In the genomic region with DNA sequence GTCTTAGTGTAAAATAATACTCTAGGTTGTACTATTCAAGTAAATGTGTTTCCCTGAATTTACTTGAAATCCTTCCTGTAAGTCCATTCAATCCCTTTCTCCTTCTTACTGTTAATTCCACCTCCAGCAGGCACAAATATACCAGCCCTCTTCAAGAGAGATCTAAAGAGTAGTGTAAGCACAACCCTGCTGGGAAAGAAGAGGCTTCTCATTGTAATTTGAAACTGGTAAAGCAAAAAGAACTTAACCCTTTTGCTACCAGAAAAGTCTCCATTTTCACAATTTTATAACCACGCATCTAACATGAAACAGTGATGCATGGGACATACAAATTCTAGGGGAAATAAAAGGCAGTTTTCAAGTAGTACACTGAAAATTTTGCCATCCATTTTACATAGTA, we compare ENCODE assay signal across 1 cellular context.
TF ChIP-seq lines count a peak whose summit lies in the region.

A gene (minus strand): TSS at position 171 of the 400 bp plus-strand sequence. CDS start 725 bp downstream, outside the sequence.

TF ChIP-seq in GM23338, 12 proteins besides CTCF, POLR2A, EP300 and RAD21 (continued from another document):
- TF ChIP-seq, protein P1, sequence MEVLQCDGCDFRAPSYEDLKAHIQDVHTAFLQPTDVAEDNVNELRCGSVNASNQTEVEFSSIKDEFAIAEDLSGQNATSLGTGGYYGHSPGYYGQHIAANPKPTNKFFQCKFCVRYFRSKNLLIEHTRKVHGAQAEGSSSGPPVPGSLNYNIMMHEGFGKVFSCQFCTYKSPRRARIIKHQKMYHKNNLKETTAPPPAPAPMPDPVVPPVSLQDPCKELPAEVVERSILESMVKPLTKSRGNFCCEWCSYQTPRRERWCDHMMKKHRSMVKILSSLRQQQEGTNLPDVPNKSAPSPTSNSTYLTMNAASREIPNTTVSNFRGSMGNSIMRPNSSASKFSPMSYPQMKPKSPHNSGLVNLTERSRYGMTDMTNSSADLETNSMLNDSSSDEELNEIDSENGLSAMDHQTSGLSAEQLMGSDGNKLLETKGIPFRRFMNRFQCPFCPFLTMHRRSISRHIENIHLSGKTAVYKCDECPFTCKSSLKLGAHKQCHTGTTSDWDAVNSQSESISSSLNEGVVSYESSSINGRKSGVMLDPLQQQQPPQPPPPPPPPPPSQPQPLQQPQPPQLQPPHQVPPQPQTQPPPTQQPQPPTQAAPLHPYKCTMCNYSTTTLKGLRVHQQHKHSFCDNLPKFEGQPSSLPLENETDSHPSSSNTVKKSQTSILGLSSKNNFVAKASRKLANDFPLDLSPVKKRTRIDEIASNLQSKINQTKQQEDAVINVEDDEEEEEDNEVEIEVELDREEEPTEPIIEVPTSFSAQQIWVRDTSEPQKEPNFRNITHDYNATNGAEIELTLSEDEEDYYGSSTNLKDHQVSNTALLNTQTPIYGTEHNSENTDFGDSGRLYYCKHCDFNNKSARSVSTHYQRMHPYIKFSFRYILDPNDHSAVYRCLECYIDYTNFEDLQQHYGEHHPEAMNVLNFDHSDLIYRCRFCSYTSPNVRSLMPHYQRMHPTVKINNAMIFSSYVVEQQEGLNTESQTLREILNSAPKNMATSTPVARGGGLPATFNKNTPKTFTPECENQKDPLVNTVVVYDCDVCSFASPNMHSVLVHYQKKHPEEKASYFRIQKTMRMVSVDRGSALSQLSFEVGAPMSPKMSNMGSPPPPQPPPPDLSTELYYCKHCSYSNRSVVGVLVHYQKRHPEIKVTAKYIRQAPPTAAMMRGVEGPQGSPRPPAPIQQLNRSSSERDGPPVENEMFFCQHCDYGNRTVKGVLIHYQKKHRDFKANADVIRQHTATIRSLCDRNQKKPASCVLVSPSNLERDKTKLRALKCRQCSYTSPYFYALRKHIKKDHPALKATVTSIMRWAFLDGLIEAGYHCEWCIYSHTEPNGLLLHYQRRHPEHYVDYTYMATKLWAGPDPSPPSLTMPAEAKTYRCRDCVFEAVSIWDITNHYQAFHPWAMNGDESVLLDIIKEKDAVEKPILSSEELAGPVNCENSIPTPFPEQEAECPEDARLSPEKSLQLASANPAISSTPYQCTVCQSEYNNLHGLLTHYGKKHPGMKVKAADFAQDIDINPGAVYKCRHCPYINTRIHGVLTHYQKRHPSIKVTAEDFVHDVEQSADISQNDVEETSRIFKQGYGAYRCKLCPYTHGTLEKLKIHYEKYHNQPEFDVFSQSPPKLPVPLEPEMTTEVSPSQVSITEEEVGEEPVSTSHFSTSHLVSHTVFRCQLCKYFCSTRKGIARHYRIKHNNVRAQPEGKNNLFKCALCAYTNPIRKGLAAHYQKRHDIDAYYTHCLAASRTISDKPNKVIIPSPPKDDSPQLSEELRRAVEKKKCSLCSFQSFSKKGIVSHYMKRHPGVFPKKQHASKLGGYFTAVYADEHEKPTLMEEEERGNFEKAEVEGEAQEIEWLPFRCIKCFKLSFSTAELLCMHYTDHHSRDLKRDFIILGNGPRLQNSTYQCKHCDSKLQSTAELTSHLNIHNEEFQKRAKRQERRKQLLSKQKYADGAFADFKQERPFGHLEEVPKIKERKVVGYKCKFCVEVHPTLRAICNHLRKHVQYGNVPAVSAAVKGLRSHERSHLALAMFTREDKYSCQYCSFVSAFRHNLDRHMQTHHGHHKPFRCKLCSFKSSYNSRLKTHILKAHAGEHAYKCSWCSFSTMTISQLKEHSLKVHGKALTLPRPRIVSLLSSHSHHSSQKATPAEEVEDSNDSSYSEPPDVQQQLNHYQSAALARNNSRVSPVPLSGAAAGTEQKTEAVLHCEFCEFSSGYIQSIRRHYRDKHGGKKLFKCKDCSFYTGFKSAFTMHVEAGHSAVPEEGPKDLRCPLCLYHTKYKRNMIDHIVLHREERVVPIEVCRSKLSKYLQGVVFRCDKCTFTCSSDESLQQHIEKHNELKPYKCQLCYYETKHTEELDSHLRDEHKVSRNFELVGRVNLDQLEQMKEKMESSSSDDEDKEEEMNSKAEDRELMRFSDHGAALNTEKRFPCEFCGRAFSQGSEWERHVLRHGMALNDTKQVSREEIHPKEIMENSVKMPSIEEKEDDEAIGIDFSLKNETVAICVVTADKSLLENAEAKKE (CRISPR knock-in tag; IDR thresholded peaks at IDR 0.05), result no peak
- TF ChIP-seq, protein P2, sequence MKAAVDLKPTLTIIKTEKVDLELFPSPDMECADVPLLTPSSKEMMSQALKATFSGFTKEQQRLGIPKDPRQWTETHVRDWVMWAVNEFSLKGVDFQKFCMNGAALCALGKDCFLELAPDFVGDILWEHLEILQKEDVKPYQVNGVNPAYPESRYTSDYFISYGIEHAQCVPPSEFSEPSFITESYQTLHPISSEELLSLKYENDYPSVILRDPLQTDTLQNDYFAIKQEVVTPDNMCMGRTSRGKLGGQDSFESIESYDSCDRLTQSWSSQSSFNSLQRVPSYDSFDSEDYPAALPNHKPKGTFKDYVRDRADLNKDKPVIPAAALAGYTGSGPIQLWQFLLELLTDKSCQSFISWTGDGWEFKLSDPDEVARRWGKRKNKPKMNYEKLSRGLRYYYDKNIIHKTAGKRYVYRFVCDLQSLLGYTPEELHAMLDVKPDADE (IDR thresholded peaks at IDR 0.05), result no peak
- TF ChIP-seq, protein P3, sequence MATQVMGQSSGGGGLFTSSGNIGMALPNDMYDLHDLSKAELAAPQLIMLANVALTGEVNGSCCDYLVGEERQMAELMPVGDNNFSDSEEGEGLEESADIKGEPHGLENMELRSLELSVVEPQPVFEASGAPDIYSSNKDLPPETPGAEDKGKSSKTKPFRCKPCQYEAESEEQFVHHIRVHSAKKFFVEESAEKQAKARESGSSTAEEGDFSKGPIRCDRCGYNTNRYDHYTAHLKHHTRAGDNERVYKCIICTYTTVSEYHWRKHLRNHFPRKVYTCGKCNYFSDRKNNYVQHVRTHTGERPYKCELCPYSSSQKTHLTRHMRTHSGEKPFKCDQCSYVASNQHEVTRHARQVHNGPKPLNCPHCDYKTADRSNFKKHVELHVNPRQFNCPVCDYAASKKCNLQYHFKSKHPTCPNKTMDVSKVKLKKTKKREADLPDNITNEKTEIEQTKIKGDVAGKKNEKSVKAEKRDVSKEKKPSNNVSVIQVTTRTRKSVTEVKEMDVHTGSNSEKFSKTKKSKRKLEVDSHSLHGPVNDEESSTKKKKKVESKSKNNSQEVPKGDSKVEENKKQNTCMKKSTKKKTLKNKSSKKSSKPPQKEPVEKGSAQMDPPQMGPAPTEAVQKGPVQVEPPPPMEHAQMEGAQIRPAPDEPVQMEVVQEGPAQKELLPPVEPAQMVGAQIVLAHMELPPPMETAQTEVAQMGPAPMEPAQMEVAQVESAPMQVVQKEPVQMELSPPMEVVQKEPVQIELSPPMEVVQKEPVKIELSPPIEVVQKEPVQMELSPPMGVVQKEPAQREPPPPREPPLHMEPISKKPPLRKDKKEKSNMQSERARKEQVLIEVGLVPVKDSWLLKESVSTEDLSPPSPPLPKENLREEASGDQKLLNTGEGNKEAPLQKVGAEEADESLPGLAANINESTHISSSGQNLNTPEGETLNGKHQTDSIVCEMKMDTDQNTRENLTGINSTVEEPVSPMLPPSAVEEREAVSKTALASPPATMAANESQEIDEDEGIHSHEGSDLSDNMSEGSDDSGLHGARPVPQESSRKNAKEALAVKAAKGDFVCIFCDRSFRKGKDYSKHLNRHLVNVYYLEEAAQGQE (IDR thresholded peaks at IDR 0.05; ENCODE audit: unreplicated experiment), result no peak
- TF ChIP-seq STAT1 (IDR thresholded peaks at IDR 0.05; ENCODE audit: unreplicated experiment) (no peak), ZNF331 (CRISPR knock-in tag; IDR thresholded peaks at IDR 0.05; ENCODE audit: low read depth) (no peak), CREB1 (CRISPR knock-in tag; IDR thresholded peaks at IDR 0.05; ENCODE audit: low read depth) (no peak), NANOG (IDR thresholded peaks at IDR 0.05; ENCODE audit: borderline replicate concordance) (no peak), ZNF114 (CRISPR knock-in tag; IDR thresholded peaks at IDR 0.05) (no peak), POLR2AphosphoS5 (IDR thresholded peaks at IDR 0.05; ENCODE audit: low read depth) (no peak), EZH2 (IDR thresholded peaks at IDR 0.05; ENCODE audit: low read depth, unreplicated experiment) (no peak), JUNB (IDR thresholded peaks at IDR 0.05; ENCODE audit: unreplicated experiment) (no peak)
